11 cellular contexts compared by ENCODE assay signal in genomic region chr12:53482626-53483165, GRCh38. TPM values are rescaled to one million over a fixed set of nuclear protein-coding genes. Genes with fewer than 3 reads are reported as not detected.
DNase-seq lines count a peak whose midpoint lies in the region; ATAC-seq, FAIRE-seq and TF ChIP-seq lines count a peak whose summit lies in the region.
"Had no signal": no experiment of that assay in that cellular context is flagged by ENCODE, and none has a peak within 500 bp of the region (broad histone marks: within the 10 kb centered on the region; RNA-seq: fewer than 3 reads in every experiment).

No MANE protein-coding gene starts in this region.

- no peak overlapping the region for H3K4me3 ChIP-seq in A549
- H3K4me3 ChIP-seq: ascending aorta had no signal

- no peak for TF ChIP-seq EP300 in A549 (IDR thresholded peaks at IDR 0.05)

- H3K4me1 ChIP-seq in A549 = peaks cover 32% of the 10 kb centered on the region
- H3K4me1 ChIP-seq: ascending aorta had no signal

- H3K27ac ChIP-seq in A549 (no peak overlapping the region), VCaP (peak overlapping the region; percentile 3; the same call in 1 of the 2 replicates)

- POLR2A ChIA-PET in A549 (lab: Yijun Ruan, JAX) = interaction anchor here (1.1 to 6.9 kb wide), 7 partner anchors 8 to 158 kb away, joined by 3 to 34 read pairs (median 5); partner anchors contain the start of genes MAP3K12 and TARBP2

- no peak for TF ChIP-seq POLR2A in A549 (IDR thresholded peaks at IDR 0.05; ENCODE audit: low read length)

- TF ChIP-seq CTCF in A549 (IDR thresholded peaks at IDR 0.05) (no peak), VCaP (conservative IDR thresholded peaks at IDR 0.05) (no peak), GM13977 (IDR thresholded peaks at IDR 0.05; ENCODE audit: extremely low read depth, insufficient read depth, missing control alignments) (no peak)

- WGBS in A549 (ENCODE audit: missing lambda C conversion rate) = 94% methylated on average over 17 of the region's 18 CpGs

- FAIRE-seq in A549 (lab: Jason Lieb, UNC) = no peak

- H3K4me2 ChIP-seq in A549 = no peak overlapping the region

- DNase-seq in A549 (ENCODE audit: low read depth in 1 of 2, low spot score in 1 of 2) (no peak), left lobe of liver (ENCODE audit: low spot score) (no peak), GM13977 (ENCODE audit: low spot score) (no peak), G401 (ENCODE audit: low spot score) (no peak), HCEC 1CT (no peak)
- DNase-seq: EL, NCI-H1930 had no signal

- in situ Hi-C loops in GM13977 (cut with MboI; ENCODE audit: low pct_unique_long_range_greater_than_20kb, low sequenced_read_pairs, unreplicated experiment) (no loop called here), G401 (cut with HindIII; ENCODE audit: low sequenced_read_pairs) (no loop called here)

- ATAC-seq in A549 (peak; percentile 0 to 1; a peak in 3 of 6 replicates), left lobe of liver (peak; percentile 2)

- no peak for TF ChIP-seq RAD21 in A549 (conservative IDR thresholded peaks at IDR 0.05 in 1 of 2, IDR thresholded peaks at IDR 0.05 in 1 of 2)

- no peaks in the 10 kb centered on the region for H3K9me3 ChIP-seq in A549
- H3K9me3 ChIP-seq: ascending aorta had no signal

- CTCF ChIA-PET in A549 (lab: Yijun Ruan, JAX) = interaction anchor here (0.7 to 3.4 kb wide), 9 partner anchors 10 to 162 kb away, joined by 3 to 24 read pairs (median 6); partner anchors contain the start of genes AAAS and NPFF

TF ChIP-seq in A549, 52 proteins besides CTCF, POLR2A, EP300 and RAD21:
- peak; percentile 27 for TF ChIP-seq POLR2AphosphoS2 (conservative IDR thresholded peaks at IDR 0.05; ENCODE audit: low read length)
- TF ChIP-seq SMC3 (IDR thresholded peaks at IDR 0.05) = no peak
- 0 out of 2 replicates have a peak, but pooled peaks have one; percentile 7 for TF ChIP-seq TFCP2L1 (CRISPR knock-in tag; IDR thresholded peaks at IDR 0.05)
- no peak for TF ChIP-seq ESRRA (IDR thresholded peaks at IDR 0.05; ENCODE audit: borderline replicate concordance, low read length)
- TF ChIP-seq RNF2 (IDR thresholded peaks at IDR 0.05; ENCODE audit: borderline replicate concordance, low read depth) = no peak
- TF ChIP-seq MAZ (IDR thresholded peaks at IDR 0.05; ENCODE audit: borderline replicate concordance, low read depth, low read length) = no peak
- TF ChIP-seq BHLHE40 (IDR thresholded peaks at IDR 0.05; ENCODE audit: low read depth, low read length) = no peak
- TF ChIP-seq JUN (IDR thresholded peaks at IDR 0.05) = no peak
- 0 out of 2 replicates have a peak, but pooled peaks have one; percentile 17 for TF ChIP-seq REST (IDR thresholded peaks at IDR 0.05)

RNA-seq across cellular contexts. Expression of gene MAP3K12, which starts 16.6 kb away (rescaled TPM):
- polyA plus RNA-seq in A549 (2011; rRNA removed) = 21.9 and 30.6 TPM in 2 replicates
- 20.1 and 23.0 TPM in 2 replicates for polyA plus RNA-seq in A549 (2012; cell fraction: cytosol; rRNA removed)
- 110 and 113 TPM in 2 replicates for polyA plus RNA-seq in A549 (2012; cell fraction: nucleus; rRNA removed)
- polyA plus RNA-seq in A549 (2017; fragmentation: RNase III; extraction: RNeasy Plus Mini Kit Qiagen cat#74134 plus additional on column Dnase treatment) = 14.0 to 18.7 TPM (median 16.1 TPM) in 3 replicates
- 29.2 and 40.6 TPM in 2 replicates for polyA minus RNA-seq in A549 (2011; rRNA and poly(A)+ RNA removed)
- total RNA-seq in left lobe of liver = 1.4 TPM
- 29.5 and 32.8 TPM in 2 replicates for total RNA-seq in G401 (2014; rRNA removed; shearing (Covaris generic))

RNA-seq across cellular contexts. Expression of gene TARBP2, which starts 18.4 kb away (rescaled TPM):
- polyA plus RNA-seq in A549 (2011; rRNA removed) (41.5 and 51.2 TPM in 2 replicates), A549 (2017; fragmentation: RNase III; extraction: RNeasy Plus Mini Kit Qiagen cat#74134 plus additional on column Dnase treatment) (43.7 to 50.4 TPM (median 49.9 TPM) in 3 replicates)
- polyA plus RNA-seq in A549 (2012; cell fraction: cytosol; rRNA removed) = 91.9 and 106 TPM in 2 replicates
- 170 and 176 TPM in 2 replicates for polyA plus RNA-seq in A549 (2012; cell fraction: nucleus; rRNA removed)
- polyA minus RNA-seq in A549 (2011; rRNA and poly(A)+ RNA removed) = 39.4 and 49.2 TPM in 2 replicates
- total RNA-seq in left lobe of liver = 22.3 TPM
- total RNA-seq in G401 (2014; rRNA removed; shearing (Covaris generic)) = 117 and 119 TPM in 2 replicates

RNA-seq across cellular contexts. Expression of gene NPFF, which starts 24.6 kb away (rescaled TPM):
- polyA plus RNA-seq in A549 (2011; rRNA removed) = 0.17 TPM in 1 of 2 replicates, not detected in the other
- 0.26 and 0.46 TPM in 2 replicates for polyA plus RNA-seq in A549 (2012; cell fraction: cytosol; rRNA removed)
- polyA plus RNA-seq in A549 (2012; cell fraction: nucleus; rRNA removed) = 1.4 and 1.6 TPM in 2 replicates
- not detected in 3 replicates for polyA plus RNA-seq in A549 (2017; fragmentation: RNase III; extraction: RNeasy Plus Mini Kit Qiagen cat#74134 plus additional on column Dnase treatment)
- not detected in 2 replicates for polyA minus RNA-seq in A549 (2011; rRNA and poly(A)+ RNA removed)
- not detected for total RNA-seq in left lobe of liver
- total RNA-seq in G401 (2014; rRNA removed; shearing (Covaris generic)) = 10.7 TPM in 1 of 2 replicates, not detected in the other
- total RNA-seq: naive thymus-derived CD8-positive, alpha-beta T cell; T-helper 1 cell treated with Interleukin-12 subunit alpha and Interleukin-12 subunit beta and Interleukin-4 antibody, amounts not matched to agents 30 ng/mL and 1 ng/mL, for 36 hours had no signal
- polyA plus RNA-seq: naive thymus-derived CD8-positive, alpha-beta T cell had no signal

RNA-seq across cellular contexts. Expression of gene PCBP2, which starts 30.8 kb away (rescaled TPM):
- polyA plus RNA-seq in A549 (2011; rRNA removed) = 367 and 604 TPM in 2 replicates
- 705 and 750 TPM in 2 replicates for polyA plus RNA-seq in A549 (2012; cell fraction: cytosol; rRNA removed)
- 500 and 631 TPM in 2 replicates for polyA plus RNA-seq in A549 (2012; cell fraction: nucleus; rRNA removed)
- polyA plus RNA-seq in A549 (2017; fragmentation: RNase III; extraction: RNeasy Plus Mini Kit Qiagen cat#74134 plus additional on column Dnase treatment) = 546 to 553 TPM (median 551 TPM) in 3 replicates
- polyA minus RNA-seq in A549 (2011; rRNA and poly(A)+ RNA removed) = 1,540 and 1,566 TPM in 2 replicates
- total RNA-seq in left lobe of liver = 338 TPM
- total RNA-seq in G401 (2014; rRNA removed; shearing (Covaris generic)) = 144 and 145 TPM in 2 replicates

RNA-seq across cellular contexts. Expression of gene PRR13, which starts 41.2 kb away (rescaled TPM):
- polyA plus RNA-seq in A549 (2011; rRNA removed) (203 and 257 TPM in 2 replicates), A549 (2017; fragmentation: RNase III; extraction: RNeasy Plus Mini Kit Qiagen cat#74134 plus additional on column Dnase treatment) (210 to 248 TPM (median 221 TPM) in 3 replicates)
- 214 and 245 TPM in 2 replicates for polyA plus RNA-seq in A549 (2012; cell fraction: cytosol; rRNA removed)
- polyA plus RNA-seq in A549 (2012; cell fraction: nucleus; rRNA removed) = 99.6 and 118 TPM in 2 replicates
- polyA minus RNA-seq in A549 (2011; rRNA and poly(A)+ RNA removed) = 200 and 213 TPM in 2 replicates
- 69.9 TPM for total RNA-seq in left lobe of liver
- total RNA-seq in G401 (2014; rRNA removed; shearing (Covaris generic)) = 83.1 and 127 TPM in 2 replicates

Comparison
In these comparisons a context has a peak if more than half of its experiments do, and no peak if none do; other contexts are left out.
1. RNA of gene MAP3K12, which starts 16.6 kb away (total RNA-seq): 29.5 to 32.8 TPM in G401; 1.4 TPM in left lobe of liver (single experiment); every median in the first group is over 10 times any median in the second.